Comparison of ENCODE assay signal across 8 cellular contexts in the genomic region with DNA sequence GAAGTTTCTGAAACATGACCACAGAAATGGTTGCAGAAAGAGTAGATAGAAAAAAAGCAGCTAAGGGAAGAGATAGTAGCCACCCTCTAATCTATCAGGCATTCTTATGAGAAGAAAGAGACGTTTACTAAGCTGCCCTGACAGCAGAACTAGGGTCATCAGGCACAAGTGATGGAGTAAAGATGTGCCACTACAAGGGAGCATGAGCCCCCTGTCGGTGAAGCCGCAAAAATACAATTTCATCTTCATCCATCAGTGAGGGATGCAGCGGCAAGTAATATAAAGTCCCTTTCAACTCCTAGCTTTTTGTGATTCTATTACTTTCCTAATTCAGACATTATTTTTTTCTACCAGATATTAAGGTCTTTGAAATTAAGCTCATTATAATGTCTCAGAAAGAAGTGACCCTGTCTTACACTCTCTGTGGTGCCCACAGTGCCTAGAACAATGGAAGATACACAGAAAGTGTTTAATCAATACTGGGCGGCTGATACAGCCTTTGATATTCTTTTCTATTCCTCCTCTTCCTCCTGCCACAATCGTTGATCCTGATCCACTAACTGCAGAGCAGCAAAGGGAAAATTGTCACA.
DNase-seq lines count a peak whose midpoint lies in the region; ATAC-seq lines count a peak whose summit lies in the region.

No MANE protein-coding gene starts in this region.

- ATAC-seq in HG03342 (IDR thresholded peaks at IDR 0.05; ENCODE audit: unreplicated experiment): peak; percentile 64
- peak; percentile 31 for ATAC-seq in activated T-helper 17 cell treated with anti-CD3 and anti-CD28 coated beads, Interleukin-2, amount 50 U/mL, for 72 hours (replicated peaks)
- no peak for ATAC-seq in HG03025 (IDR thresholded peaks at IDR 0.05; ENCODE audit: low FRiP score, unreplicated experiment)
- no peak for ATAC-seq in HG03354 (IDR thresholded peaks at IDR 0.05; ENCODE audit: poor library complexity, severe bottlenecking, unreplicated experiment)
- no peak for ATAC-seq in GM19324 (IDR thresholded peaks at IDR 0.05; ENCODE audit: low FRiP score, unreplicated experiment)

- H3K36me3 Mint-ChIP-seq in activated T-helper 17 cell treated with anti-CD3 and anti-CD28 coated beads, Interleukin-2, amount 50 U/mL, for 72 hours (ENCODE audit: low read depth): no peaks in the 10 kb centered on the region

- H3K4me3 Mint-ChIP-seq in activated T-helper 17 cell treated with anti-CD3 and anti-CD28 coated beads, Interleukin-2, amount 50 U/mL, for 72 hours: no peak overlapping the region

- DNase-seq in ELR (ENCODE audit: low read depth) (peak; percentile 37), midbrain (lab: John Stamatoyannopoulos, UW) (peak; percentile 3), NCI-H2227 (lab: John Stamatoyannopoulos, UW; ENCODE audit: unreplicated experiment) (no peak)

- peaks cover 4% of the 10 kb centered on the region for H3K27me3 Mint-ChIP-seq in activated T-helper 17 cell treated with anti-CD3 and anti-CD28 coated beads, Interleukin-2, amount 50 U/mL, for 72 hours

- no peak overlapping the region for H3K27ac Mint-ChIP-seq in activated T-helper 17 cell treated with anti-CD3 and anti-CD28 coated beads, Interleukin-2, amount 50 U/mL, for 72 hours

- no peaks in the 10 kb centered on the region for H3K4me1 Mint-ChIP-seq in activated T-helper 17 cell treated with anti-CD3 and anti-CD28 coated beads, Interleukin-2, amount 50 U/mL, for 72 hours

- H3K9me3 Mint-ChIP-seq in activated T-helper 17 cell treated with anti-CD3 and anti-CD28 coated beads, Interleukin-2, amount 50 U/mL, for 72 hours: no peaks in the 10 kb centered on the region

Comparison
In these comparisons a context has a peak if more than half of its experiments do, and no peak if none do; other contexts are left out.
1. ATAC-seq: peak in HG03342 (single experiment) and activated T-helper 17 cell treated with anti-CD3 and anti-CD28 coated beads, Interleukin-2, amount 50 U/mL, for 72 hours (single experiment); none in HG03025 (single experiment), HG03354 (single experiment) and GM19324 (single experiment).